Comparison of ENCODE assay signal across 15 cellular contexts in the genomic region with DNA sequence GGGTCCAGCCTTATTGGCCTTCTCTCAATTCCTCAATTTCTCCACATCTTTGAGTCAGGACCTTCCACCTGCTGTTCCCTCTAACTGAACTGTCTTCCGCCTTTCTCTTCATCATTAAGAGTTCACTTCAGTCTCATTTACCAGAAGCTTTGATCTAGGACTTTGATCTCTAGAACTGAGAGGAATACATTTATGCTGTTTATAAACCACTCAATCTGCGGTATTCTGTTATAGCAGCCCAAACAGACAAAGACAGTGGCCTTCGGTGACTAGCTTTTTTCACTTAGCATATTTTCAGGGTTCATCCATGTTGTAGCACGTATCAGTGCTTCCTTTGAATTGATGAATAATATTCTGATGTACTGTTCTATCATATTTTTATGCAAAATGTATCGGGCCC.
"Had no signal": no experiment of that assay in that cellular context is flagged by ENCODE, and none has a peak within 500 bp of the region (broad histone marks: within the 10 kb centered on the region; RNA-seq: fewer than 3 reads in every experiment).

No MANE protein-coding gene starts in this region.

- H3K27ac Mint-ChIP-seq: activated CD4-positive, alpha-beta T cell treated with anti-CD3 and anti-CD28 coated beads, Interleukin-2, amount 10 ng/mL, durations not matched to agents 24 days and 14 days; stimulated activated memory B cell treated with anti-CD40 and anti-IgM and Interleukin-4, amounts not matched to agents 10 μg/mL and 1 μg/mL and 100 μg/mL, for 72 hours; WTC11 had no signal

- ATAC-seq: body of pancreas; foreskin keratinocyte; mucosa of descending colon; right lobe of liver; stimulated activated memory B cell treated with anti-CD40 and anti-IgM and Interleukin-4, amounts not matched to agents 10 μg/mL and 1 μg/mL and 100 μg/mL, for 72 hours; WTC11 had no signal

- H3K9me3 Mint-ChIP-seq: activated CD4-positive, alpha-beta T cell treated with anti-CD3 and anti-CD28 coated beads, Interleukin-2, amount 10 ng/mL, durations not matched to agents 24 days and 14 days; naive B cell; stimulated activated memory B cell treated with anti-CD40 and anti-IgM and Interleukin-4, amounts not matched to agents 10 μg/mL and 1 μg/mL and 100 μg/mL, for 72 hours; WTC11 had no signal

- DNase-seq: activated CD4-positive, alpha-beta T cell treated with anti-CD3 and anti-CD28 coated beads, Interleukin-2, amount 10 ng/mL, durations not matched to agents 24 days and 14 days; activated effector memory CD4-positive, alpha-beta T cell treated with Interleukin-2 at 50 U/mL for 16 hours; activated T-cell treated with anti-CD3 and anti-CD28 coated beads, Interleukin-2, amount 50 U/mL, for 1 hour; body of pancreas; foreskin keratinocyte; mesenchymal stem cell; mucosa of descending colon; naive B cell; ovary; right lobe of liver; stimulated activated CD4-positive, alpha-beta T cell treated with anti-CD3 and anti-CD28 coated beads, Interleukin-4, amount 100 ng/mL, for 4 hours; testis; upper lobe of left lung had no signal

- H3K4me3 Mint-ChIP-seq: activated CD4-positive, alpha-beta T cell treated with anti-CD3 and anti-CD28 coated beads, Interleukin-2, amount 10 ng/mL, durations not matched to agents 24 days and 14 days; naive B cell; stimulated activated memory B cell treated with anti-CD40 and anti-IgM and Interleukin-4, amounts not matched to agents 10 μg/mL and 1 μg/mL and 100 μg/mL, for 72 hours; WTC11 had no signal

- H3K27me3 Mint-ChIP-seq: activated CD4-positive, alpha-beta T cell treated with anti-CD3 and anti-CD28 coated beads, Interleukin-2, amount 10 ng/mL, durations not matched to agents 24 days and 14 days; naive B cell; stimulated activated memory B cell treated with anti-CD40 and anti-IgM and Interleukin-4, amounts not matched to agents 10 μg/mL and 1 μg/mL and 100 μg/mL, for 72 hours had no signal
